Comparison of ENCODE assay signal across 8 cellular contexts in the genomic region with DNA sequence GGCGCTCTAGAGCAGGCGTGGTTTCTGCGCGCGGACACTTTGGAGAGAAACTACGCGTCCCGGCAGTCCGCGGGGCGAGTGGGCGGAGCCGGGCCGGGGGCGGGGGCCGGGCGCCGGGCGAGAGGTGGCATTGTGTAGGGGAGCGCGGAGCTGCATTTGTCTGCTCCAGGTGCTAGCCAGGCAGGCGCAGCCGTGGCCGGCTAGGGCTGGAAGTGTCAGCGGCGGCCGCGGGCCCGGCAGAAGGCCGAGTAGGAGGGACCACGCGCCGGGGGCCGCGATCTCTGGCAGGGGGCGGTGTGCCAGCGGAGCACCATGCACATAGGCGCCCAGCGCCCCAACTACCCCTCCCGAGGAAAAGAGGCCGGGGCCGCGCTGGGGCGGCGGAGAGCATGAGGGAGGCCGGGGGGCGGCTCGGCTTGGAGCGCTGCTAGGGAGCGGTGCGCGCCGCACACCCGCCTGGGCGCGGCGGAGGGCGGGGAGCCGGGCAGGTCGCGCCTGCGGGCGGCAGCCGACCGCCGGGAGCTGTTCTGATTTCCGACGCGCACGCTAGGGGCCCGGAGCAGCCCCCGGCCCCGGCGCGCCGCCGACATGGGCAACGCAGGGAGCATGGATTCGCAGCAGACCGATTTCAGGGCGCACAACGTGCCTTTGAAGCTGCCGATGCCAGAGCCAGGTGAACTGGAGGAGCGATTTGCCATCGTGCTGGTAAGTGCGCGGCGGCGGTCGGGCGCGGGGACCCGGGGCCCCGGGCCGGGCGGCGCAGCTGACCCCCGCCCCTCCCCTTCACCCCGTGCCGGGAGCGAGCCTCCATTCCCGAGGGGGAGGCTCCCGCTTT. TPM values are rescaled to one million over a fixed set of nuclear protein-coding genes. Genes with fewer than 3 reads are reported as not detected.
A peak's percentile ranks its signal among the peaks of the same experiment; 100 is the strongest.
DNase-seq lines count a peak whose midpoint lies in the region; ATAC-seq and TF ChIP-seq lines count a peak whose summit lies in the region.

A gene (plus strand): TSS at position 159 of the 835 bp plus-strand sequence.

- DNase-seq in AG09309 (ENCODE audit: low read depth) (no peak), NCI-H2171 treated with DMSO at 0.1 percent for 48 hours (lab: John Stamatoyannopoulos, UW) (peak; percentile 82), WTC11 (ENCODE audit: low spot score) (peak; percentile 92), ecto neural progenitor cell (ENCODE audit: low spot score) (peak; percentile 94)
- DNase-seq in stimulated activated CD4-positive, alpha-beta T cell treated with anti-CD3 and anti-CD28 coated beads, Interleukin-2, amount 100 ng/mL, for 48 hours = peak; percentile 33 to 51

- WGBS in liver = 1% methylated on average over 103 of the region's 103 CpGs

- POLR2A ChIA-PET in WTC11 (lab: Charles Lee) = interaction anchor here (0.8 to 2.4 kb wide), 3 partner anchors 9 to 382 kb away, joined by 3 to 7 read pairs (median 4); a partner anchor contains a TSS

- H3K36me3 Mint-ChIP-seq in WTC11 = no peaks in the 10 kb centered on the region

- peak within 1 kb of the TSS; percentile 63 to 71 for H3K27ac ChIP-seq in liver (ENCODE audit: low read depth in 1 of 2, low read length in 2 of 2)

- TF ChIP-seq RAD21 in liver (IDR thresholded peaks at IDR 0.05) = peak in 1 of 2 donors; percentile 42

- peaks cover 0 to 14% (median 7%) of the 10 kb centered on the region in 4 donors for H3K4me1 ChIP-seq in liver (ENCODE audit: control insufficient read depth in 4 of 4, insufficient read depth in 4 of 4, low read length in 3 of 4)

- TF ChIP-seq CTCF in AG09309 (IDR thresholded peaks at IDR 0.05; ENCODE audit: control insufficient read depth, insufficient read depth, low read depth, low read length, missing control alignments) = no peak
- TF ChIP-seq CTCF in WTC11 (IDR thresholded peaks at IDR 0.05) = no peak
- TF ChIP-seq CTCF in liver (IDR thresholded peaks at IDR 0.05; ENCODE audit: low read depth, low read length, missing input control) = no peak

- peak within 1 kb of the TSS; percentile 88 for H3K4me3 ChIP-seq in AG09309 (ENCODE audit: control insufficient read depth, low read depth, low read length)
- peak within 1 kb of the TSS; percentile 78 to 84 (median 83) for H3K4me3 ChIP-seq in liver (ENCODE audit: low read depth in 1 of 3, low read length in 3 of 3)

- peak within 1 kb of the TSS; percentile 95 for H3K4me3 Mint-ChIP-seq in WTC11

- H3K27ac Mint-ChIP-seq in WTC11 = peak within 1 kb of the TSS; percentile 71; the same call in 1 of the 2 replicates

- CTCF ChIA-PET in WTC11 (lab: Charles Lee) = interaction anchor here (1.9 to 2.3 kb wide), 2 partner anchors 165 to 300 kb away, joined by 6 to 9 read pairs; no protein-coding TSS in a partner anchor

- no peaks in the 10 kb centered on the region for H3K36me3 ChIP-seq in liver (ENCODE audit: control insufficient read depth in 4 of 4, insufficient read depth in 3 of 4, low read depth in 1 of 4, low read length in 3 of 4)

- peaks cover 40% of the 10 kb centered on the region for H3K4me1 Mint-ChIP-seq in WTC11

- no peaks in the 10 kb centered on the region for H3K27me3 ChIP-seq in liver (ENCODE audit: control insufficient read depth in 4 of 4, insufficient read depth in 4 of 4, low read length in 3 of 4)

- H3K9me3 ChIP-seq in liver (ENCODE audit: control insufficient read depth in 4 of 4, low read length in 3 of 4) = no peaks in the 10 kb centered on the region

- ATAC-seq in GM18867 (IDR thresholded peaks at IDR 0.05; ENCODE audit: unreplicated experiment) = peak; percentile 91
- ATAC-seq in HG03060 (IDR thresholded peaks at IDR 0.05; ENCODE audit: low read depth, unreplicated experiment) = peak; percentile 83
- ATAC-seq in WTC11 = peak; percentile 88

- H3K27me3 Mint-ChIP-seq in WTC11 (ENCODE audit: low read depth) = peaks cover 6% of the 10 kb centered on the region

- H3K9me3 Mint-ChIP-seq in WTC11 = no peaks in the 10 kb centered on the region

- H3K9ac ChIP-seq in liver (ENCODE audit: low read depth in 1 of 2, low read length in 2 of 2) = peak within 1 kb of the TSS; percentile 52 to 69

TF ChIP-seq in WTC11, 78 proteins besides CTCF, POLR2A, EP300 and RAD21 (continues in another document):
- TF ChIP-seq, protein P1, sequence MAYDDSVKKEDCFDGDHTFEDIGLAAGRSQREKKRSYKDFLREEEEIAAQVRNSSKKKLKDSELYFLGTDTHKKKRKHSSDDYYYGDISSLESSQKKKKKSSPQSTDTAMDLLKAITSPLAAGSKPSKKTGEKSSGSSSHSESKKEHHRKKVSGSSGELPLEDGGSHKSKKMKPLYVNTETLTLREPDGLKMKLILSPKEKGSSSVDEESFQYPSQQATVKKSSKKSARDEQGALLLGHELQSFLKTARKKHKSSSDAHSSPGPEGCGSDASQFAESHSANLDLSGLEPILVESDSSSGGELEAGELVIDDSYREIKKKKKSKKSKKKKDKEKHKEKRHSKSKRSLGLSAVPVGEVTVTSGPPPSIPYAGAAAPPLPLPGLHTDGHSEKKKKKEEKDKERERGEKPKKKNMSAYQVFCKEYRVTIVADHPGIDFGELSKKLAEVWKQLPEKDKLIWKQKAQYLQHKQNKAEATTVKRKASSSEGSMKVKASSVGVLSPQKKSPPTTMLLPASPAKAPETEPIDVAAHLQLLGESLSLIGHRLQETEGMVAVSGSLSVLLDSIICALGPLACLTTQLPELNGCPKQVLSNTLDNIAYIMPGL (CRISPR knock-in tag; IDR thresholded peaks at IDR 0.05) = peak; percentile 83
- TF ChIP-seq, protein P2, sequence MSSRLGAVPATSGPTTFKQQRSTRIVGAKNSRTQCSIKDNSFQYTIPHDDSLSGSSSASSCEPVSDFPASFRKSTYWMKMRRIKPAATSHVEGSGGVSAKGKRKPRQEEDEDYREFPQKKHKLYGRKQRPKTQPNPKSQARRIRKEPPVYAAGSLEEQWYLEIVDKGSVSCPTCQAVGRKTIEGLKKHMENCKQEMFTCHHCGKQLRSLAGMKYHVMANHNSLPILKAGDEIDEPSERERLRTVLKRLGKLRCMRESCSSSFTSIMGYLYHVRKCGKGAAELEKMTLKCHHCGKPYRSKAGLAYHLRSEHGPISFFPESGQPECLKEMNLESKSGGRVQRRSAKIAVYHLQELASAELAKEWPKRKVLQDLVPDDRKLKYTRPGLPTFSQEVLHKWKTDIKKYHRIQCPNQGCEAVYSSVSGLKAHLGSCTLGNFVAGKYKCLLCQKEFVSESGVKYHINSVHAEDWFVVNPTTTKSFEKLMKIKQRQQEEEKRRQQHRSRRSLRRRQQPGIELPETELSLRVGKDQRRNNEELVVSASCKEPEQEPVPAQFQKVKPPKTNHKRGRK (CRISPR knock-in tag; IDR thresholded peaks at IDR 0.05; ENCODE audit: borderline replicate concordance) = no peak
- TF ChIP-seq ZNF232 (CRISPR knock-in tag; IDR thresholded peaks at IDR 0.05) = no peak

TF ChIP-seq in liver, 16 proteins besides CTCF, POLR2A, EP300 and RAD21 (continues in another document):
- TF ChIP-seq TAF1 (conservative IDR thresholded peaks at IDR 0.05) (no peak), NR2F2 (IDR thresholded peaks at IDR 0.05) (no peak), HNF4G (IDR thresholded peaks at IDR 0.05) (no peak), JUND (IDR thresholded peaks at IDR 0.05) (no peak)
- TF ChIP-seq, protein P3, sequence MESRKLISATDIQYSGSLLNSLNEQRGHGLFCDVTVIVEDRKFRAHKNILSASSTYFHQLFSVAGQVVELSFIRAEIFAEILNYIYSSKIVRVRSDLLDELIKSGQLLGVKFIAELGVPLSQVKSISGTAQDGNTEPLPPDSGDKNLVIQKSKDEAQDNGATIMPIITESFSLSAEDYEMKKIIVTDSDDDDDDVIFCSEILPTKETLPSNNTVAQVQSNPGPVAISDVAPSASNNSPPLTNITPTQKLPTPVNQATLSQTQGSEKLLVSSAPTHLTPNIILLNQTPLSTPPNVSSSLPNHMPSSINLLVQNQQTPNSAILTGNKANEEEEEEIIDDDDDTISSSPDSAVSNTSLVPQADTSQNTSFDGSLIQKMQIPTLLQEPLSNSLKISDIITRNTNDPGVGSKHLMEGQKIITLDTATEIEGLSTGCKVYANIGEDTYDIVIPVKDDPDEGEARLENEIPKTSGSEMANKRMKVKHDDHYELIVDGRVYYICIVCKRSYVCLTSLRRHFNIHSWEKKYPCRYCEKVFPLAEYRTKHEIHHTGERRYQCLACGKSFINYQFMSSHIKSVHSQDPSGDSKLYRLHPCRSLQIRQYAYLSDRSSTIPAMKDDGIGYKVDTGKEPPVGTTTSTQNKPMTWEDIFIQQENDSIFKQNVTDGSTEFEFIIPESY (IDR thresholded peaks at IDR 0.05) = no peak
- TF ChIP-seq, protein P4, sequence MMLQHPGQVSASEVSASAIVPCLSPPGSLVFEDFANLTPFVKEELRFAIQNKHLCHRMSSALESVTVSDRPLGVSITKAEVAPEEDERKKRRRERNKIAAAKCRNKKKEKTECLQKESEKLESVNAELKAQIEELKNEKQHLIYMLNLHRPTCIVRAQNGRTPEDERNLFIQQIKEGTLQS (IDR thresholded peaks at IDR 0.05) = no peak
- TF ChIP-seq, protein P5, sequence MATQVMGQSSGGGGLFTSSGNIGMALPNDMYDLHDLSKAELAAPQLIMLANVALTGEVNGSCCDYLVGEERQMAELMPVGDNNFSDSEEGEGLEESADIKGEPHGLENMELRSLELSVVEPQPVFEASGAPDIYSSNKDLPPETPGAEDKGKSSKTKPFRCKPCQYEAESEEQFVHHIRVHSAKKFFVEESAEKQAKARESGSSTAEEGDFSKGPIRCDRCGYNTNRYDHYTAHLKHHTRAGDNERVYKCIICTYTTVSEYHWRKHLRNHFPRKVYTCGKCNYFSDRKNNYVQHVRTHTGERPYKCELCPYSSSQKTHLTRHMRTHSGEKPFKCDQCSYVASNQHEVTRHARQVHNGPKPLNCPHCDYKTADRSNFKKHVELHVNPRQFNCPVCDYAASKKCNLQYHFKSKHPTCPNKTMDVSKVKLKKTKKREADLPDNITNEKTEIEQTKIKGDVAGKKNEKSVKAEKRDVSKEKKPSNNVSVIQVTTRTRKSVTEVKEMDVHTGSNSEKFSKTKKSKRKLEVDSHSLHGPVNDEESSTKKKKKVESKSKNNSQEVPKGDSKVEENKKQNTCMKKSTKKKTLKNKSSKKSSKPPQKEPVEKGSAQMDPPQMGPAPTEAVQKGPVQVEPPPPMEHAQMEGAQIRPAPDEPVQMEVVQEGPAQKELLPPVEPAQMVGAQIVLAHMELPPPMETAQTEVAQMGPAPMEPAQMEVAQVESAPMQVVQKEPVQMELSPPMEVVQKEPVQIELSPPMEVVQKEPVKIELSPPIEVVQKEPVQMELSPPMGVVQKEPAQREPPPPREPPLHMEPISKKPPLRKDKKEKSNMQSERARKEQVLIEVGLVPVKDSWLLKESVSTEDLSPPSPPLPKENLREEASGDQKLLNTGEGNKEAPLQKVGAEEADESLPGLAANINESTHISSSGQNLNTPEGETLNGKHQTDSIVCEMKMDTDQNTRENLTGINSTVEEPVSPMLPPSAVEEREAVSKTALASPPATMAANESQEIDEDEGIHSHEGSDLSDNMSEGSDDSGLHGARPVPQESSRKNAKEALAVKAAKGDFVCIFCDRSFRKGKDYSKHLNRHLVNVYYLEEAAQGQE (IDR thresholded peaks at IDR 0.05) = no peak
- TF ChIP-seq, protein P6, sequence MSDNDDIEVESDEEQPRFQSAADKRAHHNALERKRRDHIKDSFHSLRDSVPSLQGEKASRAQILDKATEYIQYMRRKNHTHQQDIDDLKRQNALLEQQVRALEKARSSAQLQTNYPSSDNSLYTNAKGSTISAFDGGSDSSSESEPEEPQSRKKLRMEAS (IDR thresholded peaks at IDR 0.05) = no peak

RNA-seq across cellular contexts. Expression of the gene that starts here (rescaled TPM):
- total RNA-seq in WTC11 (2021) (43.0 to 45.5 TPM (median 43.7 TPM) in 3 replicates), liver (1 to 10 TPM; 7.7 to 9.3 TPM)
- 1 to 10 TPM; 1.5 to 2.5 TPM for polyA plus RNA-seq in liver
